In the genomic region with DNA sequence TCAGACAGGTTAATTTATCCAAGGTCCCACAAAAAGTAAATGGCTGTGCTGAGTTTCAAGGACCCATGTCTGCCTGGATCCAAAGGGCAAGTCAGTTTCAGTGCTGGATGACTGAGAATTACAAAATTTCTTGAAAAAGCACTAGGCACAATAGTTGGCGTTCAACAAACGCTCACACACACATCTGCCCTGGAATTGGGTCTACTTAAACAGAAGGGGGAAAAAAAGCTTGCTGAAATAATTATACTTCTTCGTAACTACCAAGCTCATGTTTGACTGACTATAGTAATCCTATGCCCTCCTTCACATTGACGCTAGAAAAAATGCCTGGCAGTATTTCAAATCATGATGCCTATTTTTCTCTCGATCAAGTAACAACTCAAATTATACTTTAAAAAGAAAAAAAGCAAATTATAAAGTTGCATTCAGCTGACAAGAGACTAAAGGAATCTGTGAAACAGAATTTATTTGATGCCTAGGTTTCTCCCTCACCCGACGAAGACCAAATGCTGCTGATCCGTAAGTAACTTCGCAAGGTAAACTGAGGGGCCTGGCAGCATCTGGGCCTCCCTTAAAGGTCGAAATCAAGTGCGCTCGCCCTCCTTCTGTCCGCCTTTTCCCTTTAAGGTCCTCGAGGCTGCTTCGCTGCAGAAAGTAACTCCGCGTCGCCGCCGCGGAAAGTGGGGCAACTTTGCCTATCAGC, we compare ENCODE assay signal across 8 cellular contexts. TPM values are rescaled to one million over a fixed set of nuclear protein-coding genes. Genes with fewer than 3 reads are reported as not detected.
DNase-seq lines count a peak whose midpoint lies in the region; ATAC-seq and TF ChIP-seq lines count a peak whose summit lies in the region.

No MANE protein-coding gene starts in this region.

- peaks cover 29% of the 10 kb centered on the region for H3K4me1 Mint-ChIP-seq in activated naive CD8-positive, alpha-beta T cell treated with anti-CD3 and anti-CD28 coated beads for 36 hours

- 5 to 10% (median 7%) methylated on average over 21 of the region's 21 CpGs for WGBS in stomach, 5 donors

- no peak for ATAC-seq in HG03045 (IDR thresholded peaks at IDR 0.05; ENCODE audit: unreplicated experiment)
- no peak for ATAC-seq in GM18502 (IDR thresholded peaks at IDR 0.05; ENCODE audit: poor library complexity, unreplicated experiment)

- no peak for TF ChIP-seq CTCF in A673 (conservative IDR thresholded peaks at IDR 0.05; ENCODE audit: low read depth, low read length)
- no peak for TF ChIP-seq CTCF in HEK293 (tag by site-specific recombination; IDR thresholded peaks at IDR 0.05)
- TF ChIP-seq CTCF in stomach (IDR thresholded peaks at IDR 0.05) = no peak

- DNase-seq in A673 (ENCODE audit: low spot score) (no peak), inferior parietal cortex (ENCODE audit: extremely low spot score) (peak; percentile 25), stomach (no peak), NCI-H1930 (lab: John Stamatoyannopoulos, UW) (no peak)
- DNase-seq in activated naive CD8-positive, alpha-beta T cell treated with anti-CD3 and anti-CD28 coated beads for 36 hours = no peak

- peak overlapping the region; percentile 99 for H3K4me3 Mint-ChIP-seq in activated naive CD8-positive, alpha-beta T cell treated with anti-CD3 and anti-CD28 coated beads for 36 hours

- peak overlapping the region; percentile 91 for H3K27ac Mint-ChIP-seq in activated naive CD8-positive, alpha-beta T cell treated with anti-CD3 and anti-CD28 coated beads for 36 hours

- H3K27me3 ChIP-seq in A673 (replicated peaks; ENCODE audit: insufficient read depth, low read depth, low read length, poor library complexity) (no peaks in the 10 kb centered on the region), stomach (no peaks in the 10 kb centered on the region)

- POLR2A ChIA-PET in A673 (lab: Charles Lee; ENCODE audit: low non-redundant PET) = interaction anchor here (0.5 kb wide), 2 partner anchors 52 to 84 kb away, joined by 3 to 4 read pairs; no protein-coding TSS in a partner anchor
- POLR2A ChIA-PET in HEK293 (lab: Yijun Ruan, JAX) = interaction anchor here (0.6 to 3.2 kb wide), 45 partner anchors 9 to 1350 kb away, joined by 3 to 47 read pairs (median 4); partner anchors contain the start of gene TNFRSF21

- H3K9me3 Mint-ChIP-seq in activated naive CD8-positive, alpha-beta T cell treated with anti-CD3 and anti-CD28 coated beads for 36 hours = no peaks in the 10 kb centered on the region

- TF ChIP-seq EP300 in stomach (IDR thresholded peaks at IDR 0.05) = no peak

- H3K27me3 Mint-ChIP-seq in activated naive CD8-positive, alpha-beta T cell treated with anti-CD3 and anti-CD28 coated beads for 36 hours = no peaks in the 10 kb centered on the region

- H3K27ac ChIP-seq in A673 (ENCODE audit: low read depth, low read length, poor library complexity, severe bottlenecking) (peak overlapping the region; percentile 90), HEK293 (ENCODE audit: extremely low read depth, low read depth, low read length) (peak overlapping the region; percentile 99), stomach (peak overlapping the region; percentile 97 to 99 (median 99))

- H3K9me3 ChIP-seq in A673 (ENCODE audit: low read depth, low read length, poor library complexity, severe bottlenecking) = no peaks in the 10 kb centered on the region
- H3K9me3 ChIP-seq in HEK293 (ENCODE audit: control insufficient read depth, insufficient read depth, low read depth, low read length) = no peaks in the 10 kb centered on the region
- H3K9me3 ChIP-seq in stomach = no peaks in the 10 kb centered on the region

- H3K36me3 Mint-ChIP-seq in activated naive CD8-positive, alpha-beta T cell treated with anti-CD3 and anti-CD28 coated beads for 36 hours = peaks cover 2% of the 10 kb centered on the region

- TF ChIP-seq POLR2A in stomach (IDR thresholded peaks at IDR 0.05) = no peak

- CTCF ChIA-PET in A673 (lab: Charles Lee) (no interaction called here), HEK293 (lab: Yijun Ruan, JAX) (interaction anchor here (0.7 to 3.6 kb wide), 2 partner anchors 29 to 63 kb away, joined by 3 to 22 read pairs; no protein-coding TSS in a partner anchor)

- BruUV-seq in A673 (replicated peaks; lab: Mats Ljungman, UMichigan) = TSS peak; percentile 86

- H3K4me1 ChIP-seq in A673 (ENCODE audit: insufficient read depth, low read length, poor library complexity, severe bottlenecking) = peaks cover 12% of the 10 kb centered on the region
- H3K4me1 ChIP-seq in HEK293 (ENCODE audit: control insufficient read depth, insufficient read depth, low read length) = peaks cover 7% of the 10 kb centered on the region; the same call in 1 of the 2 replicates
- peaks cover 0 to 43% (median 31%) of the 10 kb centered on the region in 4 donors for H3K4me1 ChIP-seq in stomach

- H3K4me3 ChIP-seq in A673 (ENCODE audit: low read depth, low read length, poor library complexity, severe bottlenecking) (peak overlapping the region; percentile 92), HEK293 (ENCODE audit: low read depth, low read length) (peak overlapping the region; percentile 86), stomach (peak overlapping the region; percentile 64 to 99 (median 92))

- H3K36me3 ChIP-seq in A673 (ENCODE audit: insufficient read depth, low read length, poor library complexity, severe bottlenecking) (no peaks in the 10 kb centered on the region), HEK293 (ENCODE audit: control insufficient read depth in 2 of 2, insufficient read depth in 1 of 2, low read length in 2 of 2) (no peaks in the 10 kb centered on the region), stomach (no peaks in the 10 kb centered on the region)

- intact Hi-C loops in A673 (cut with micrococcal nuclease; ENCODE audit: unreplicated experiment) (no loop called here), stomach (cut with DNase I; ENCODE audit: low total_unique reads) (no loop called here)

TF ChIP-seq in HEK293, 187 proteins besides CTCF, POLR2A, EP300 and RAD21:
- TF ChIP-seq HOXD13 (CRISPR knock-in tag; IDR thresholded peaks at IDR 0.05; ENCODE audit: borderline replicate concordance) = 0 out of 2 replicates have a peak, but pooled peaks have one; percentile 34
- TF ChIP-seq ZSCAN23 (tag by site-specific recombination; IDR thresholded peaks at IDR 0.05) = no peak
- peak; percentile 68 for TF ChIP-seq PRDM1 (tag by site-specific recombination; IDR thresholded peaks at IDR 0.05)
- 0 out of 2 replicates have a peak, but pooled peaks have one; percentile 20 for TF ChIP-seq PRDM4 (tag by site-specific recombination; IDR thresholded peaks at IDR 0.05)
- no peak for TF ChIP-seq KLF16 (tag by site-specific recombination; IDR thresholded peaks at IDR 0.05)

RNA-seq across cellular contexts. Expression of gene CD2AP, which starts 0.6 kb away (rescaled TPM):
- total RNA-seq in A673 (2021) = 20.6 and 23.7 TPM in 2 replicates
- total RNA-seq in activated naive CD8-positive, alpha-beta T cell treated with anti-CD3 and anti-CD28 coated beads for 36 hours = 10 to 100 TPM; 35.0 to 35.7 TPM
- 100 to 1,000 TPM in 1 of 5 donors, 10 to 100 TPM in 4; 13.4 to 118 (median 50.0) TPM for total RNA-seq in stomach
- 10 to 100 TPM; 10.3 to 46.0 (median 17.7) TPM for polyA plus RNA-seq in stomach
